In genomic region chr21:29406385-29406784, GRCh38 we compare ENCODE assay signal across 16 cellular contexts.
DNase-seq lines count a peak whose midpoint lies in the region; ATAC-seq and TF ChIP-seq lines count a peak whose summit lies in the region.
"Had no signal": no experiment of that assay in that cellular context is flagged by ENCODE, and none has a peak within 500 bp of the region (broad histone marks: within the 10 kb centered on the region; RNA-seq: fewer than 3 reads in every experiment).

No MANE protein-coding gene starts in this region.

- H3K36me3 Mint-ChIP-seq in nephron progenitor cell (ENCODE audit: low read depth): peaks cover 23% of the 10 kb centered on the region
- H3K36me3 Mint-ChIP-seq: CD8-positive, alpha-beta T cell had no signal

- intact Hi-C loops in body of pancreas (cut with DNase I) (no loop called here), psoas muscle (cut with DNase I) (no loop called here)

- no peaks in the 10 kb centered on the region for H3K27me3 Mint-ChIP-seq in nephron progenitor cell (ENCODE audit: low read depth, poor library complexity)

- H3K4me1 ChIP-seq in body of pancreas: no peaks in the 10 kb centered on the region
- no peaks in the 10 kb centered on the region for H3K4me1 ChIP-seq in psoas muscle
- H3K4me1 ChIP-seq: BLaER1 had no signal

- peaks cover 17% of the 10 kb centered on the region for H3K9me3 Mint-ChIP-seq in nephron progenitor cell
- H3K9me3 Mint-ChIP-seq: CD8-positive, alpha-beta T cell had no signal

- no peaks in the 10 kb centered on the region for H3K36me3 ChIP-seq in body of pancreas (replicated peaks in 1 of 2; ENCODE audit: insufficient read depth in 1 of 2, low read depth in 2 of 2)
- no peaks in the 10 kb centered on the region for H3K36me3 ChIP-seq in psoas muscle (ENCODE audit: insufficient read depth in 1 of 2, low read depth in 1 of 2)

- DNase-seq in OCI-M1 (lab: John Stamatoyannopoulos, UW): peak; percentile 54
- DNase-seq in amniotic epithelial cell (ENCODE audit: low read depth): peak; percentile 57
- peak; percentile 30 for DNase-seq in fibroblast of the aortic adventitia (ENCODE audit: low read depth)
- DNase-seq in nephron progenitor cell: no peak
- no peak for DNase-seq in UCSD-AML1 (lab: John Stamatoyannopoulos, UW; ENCODE audit: unreplicated experiment)
- DNase-seq in body of pancreas: no peak
- DNase-seq in psoas muscle: no peak
- DNase-seq: 8988T; Calu3; CD8-positive, alpha-beta T cell; DMS79 treated with DMSO at 0.1 percent for 48 hours; GF-D8; HCEC 1CT had no signal

- H3K4me3 ChIP-seq in fibroblast of the aortic adventitia (ENCODE audit: low read depth, low read length) (no peak overlapping the region), body of pancreas (no peak overlapping the region), psoas muscle (no peak overlapping the region)
- H3K4me3 ChIP-seq: BLaER1, GM23338 had no signal

- H3K4me3 Mint-ChIP-seq in nephron progenitor cell: no peak overlapping the region
- H3K4me3 Mint-ChIP-seq: CD14-positive monocyte; CD8-positive, alpha-beta T cell; GM23338 had no signal

- no peaks in the 10 kb centered on the region for H3K9me3 ChIP-seq in body of pancreas
- H3K9me3 ChIP-seq in psoas muscle: no peaks in the 10 kb centered on the region

- no peak for ATAC-seq in body of pancreas
- no peak for ATAC-seq in psoas muscle
- ATAC-seq: CD8-positive, alpha-beta T cell; GM23338 had no signal

- TF ChIP-seq CTCF in fibroblast of the aortic adventitia (IDR thresholded peaks at IDR 0.05; ENCODE audit: insufficient read depth, low read length): no peak
- no peak for TF ChIP-seq CTCF in nephron progenitor cell (IDR thresholded peaks at IDR 0.05)
- TF ChIP-seq CTCF in body of pancreas (IDR thresholded peaks at IDR 0.05): no peak
- TF ChIP-seq CTCF in psoas muscle (IDR thresholded peaks at IDR 0.05): no peak

- H3K4me1 Mint-ChIP-seq in nephron progenitor cell: peaks cover 6% of the 10 kb centered on the region

- H3K27me3 ChIP-seq in body of pancreas: no peaks in the 10 kb centered on the region
- no peaks in the 10 kb centered on the region for H3K27me3 ChIP-seq in psoas muscle (ENCODE audit: insufficient read depth in 3 of 3, low read length in 2 of 3)
- H3K27me3 ChIP-seq: BLaER1 had no signal

- H3K27ac ChIP-seq in body of pancreas (no peak overlapping the region), psoas muscle (no peak overlapping the region)
- H3K27ac ChIP-seq: BLaER1 had no signal

- peak overlapping the region; percentile 42 for H3K27ac Mint-ChIP-seq in nephron progenitor cell
- H3K27ac Mint-ChIP-seq: CD8-positive, alpha-beta T cell; GM23338 had no signal

- no peak for TF ChIP-seq POLR2A in body of pancreas (IDR thresholded peaks at IDR 0.05)

Comparison
In these comparisons a context has a peak if more than half of its experiments do, and no peak if none do; other contexts are left out.
1. DNase-seq: peak in OCI-M1 (single experiment), amniotic epithelial cell (single experiment) and fibroblast of the aortic adventitia (single experiment); none in nephron progenitor cell (single experiment), UCSD-AML1 (single experiment), body of pancreas (0 of 4) and psoas muscle (0 of 2).